ENCODE assay signal across 1 cellular context in genomic region chr12:30763053-30763452, GRCh38.
TF ChIP-seq lines count a peak whose summit lies in the region.

No MANE protein-coding gene starts in this region.

TF ChIP-seq in K562, 482 proteins besides CTCF, POLR2A, EP300 and RAD21 (continued from another document and continues in another):
- TF ChIP-seq ZNF408 (CRISPR knock-in tag; IDR thresholded peaks at IDR 0.05; ENCODE audit: low read depth), result no peak
- no peak for TF ChIP-seq ARID3B (CRISPR knock-in tag; IDR thresholded peaks at IDR 0.05; ENCODE audit: borderline replicate concordance)
- no peak for TF ChIP-seq TSHZ1 (CRISPR knock-in tag; IDR thresholded peaks at IDR 0.05)
- no peak for TF ChIP-seq GTF2B (IDR thresholded peaks at IDR 0.05; ENCODE audit: extremely low read depth, insufficient read length)
- TF ChIP-seq ZNF282 (CRISPR knock-in tag; IDR thresholded peaks at IDR 0.05), result no peak
- TF ChIP-seq HCFC1 (IDR thresholded peaks at IDR 0.05; ENCODE audit: low read depth, low read length), result no peak
- TF ChIP-seq CCNT2 (IDR thresholded peaks at IDR 0.05; ENCODE audit: borderline replicate concordance, extremely low read depth, insufficient read length, low read depth, low read length), result no peak
- TF ChIP-seq RBM22 (IDR thresholded peaks at IDR 0.05; ENCODE audit: low read depth, low read length, poor library complexity, severe bottlenecking), result no peak
- TF ChIP-seq U2AF1 (optimal IDR thresholded peaks at IDR 0.05; ENCODE audit: low read depth, low read length), result no peak
- TF ChIP-seq ZNF518B (CRISPR knock-in tag; IDR thresholded peaks at IDR 0.05), result no peak
- TF ChIP-seq NFE2 (IDR thresholded peaks at IDR 0.05; ENCODE audit: low read depth), result no peak
- TF ChIP-seq BRD9 (IDR thresholded peaks at IDR 0.05; ENCODE audit: low read depth, partially characterized antibody), result no peak
- TF ChIP-seq PCBP2 (IDR thresholded peaks at IDR 0.05; ENCODE audit: low read depth, low read length, poor library complexity, severe bottlenecking), result no peak
- TF ChIP-seq NR1H2 (CRISPR knock-in tag; IDR thresholded peaks at IDR 0.05), result no peak
- no peak for TF ChIP-seq POLR3G (IDR thresholded peaks at IDR 0.05; ENCODE audit: extremely low read depth, insufficient read length, insufficient replicate concordance)
- no peak for TF ChIP-seq KLF1 (tag; IDR thresholded peaks at IDR 0.05)
- TF ChIP-seq ZNF324 (CRISPR knock-in tag; IDR thresholded peaks at IDR 0.05), result no peak
- TF ChIP-seq BDP1 (IDR thresholded peaks at IDR 0.05; ENCODE audit: insufficient read depth, insufficient read length), result no peak
- no peak for TF ChIP-seq ZNF124 (CRISPR knock-in tag; IDR thresholded peaks at IDR 0.05)
- no peak for TF ChIP-seq TAF7 (tag; IDR thresholded peaks at IDR 0.05)
- TF ChIP-seq TEAD4 (IDR thresholded peaks at IDR 0.05; ENCODE audit: low read length), result peak; percentile 89
- no peak for TF ChIP-seq TEAD4 (CRISPR knock-in tag; IDR thresholded peaks at IDR 0.05; ENCODE audit: borderline replicate concordance)
- TF ChIP-seq SAP30 (IDR thresholded peaks at IDR 0.05; ENCODE audit: borderline replicate concordance, insufficient read depth, low read depth, low read length, poor library complexity, severe bottlenecking), result no peak
- TF ChIP-seq ZNF592 (IDR thresholded peaks at IDR 0.05), result 0 out of 2 replicates have a peak, but pooled peaks have one; percentile 19
- no peak for TF ChIP-seq HDAC8 (tag; IDR thresholded peaks at IDR 0.05)
- no peak for TF ChIP-seq ZFP30 (CRISPR knock-in tag; IDR thresholded peaks at IDR 0.05; ENCODE audit: borderline replicate concordance)
- no peak for TF ChIP-seq DMBX1 (CRISPR knock-in tag; IDR thresholded peaks at IDR 0.05; ENCODE audit: borderline replicate concordance)
- TF ChIP-seq BHLHE40 (IDR thresholded peaks at IDR 0.05; ENCODE audit: low read length), result peak; percentile 28; the same call in 1 of the 2 replicates
- TF ChIP-seq MITF (IDR thresholded peaks at IDR 0.05), result no peak
- no peak for TF ChIP-seq FOSL1 (tag; conservative IDR thresholded peaks at IDR 0.05)
- TF ChIP-seq NR0B1 (IDR thresholded peaks at IDR 0.05; ENCODE audit: partially characterized antibody), result no peak
- no peak for TF ChIP-seq PYGO2 (tag; IDR thresholded peaks at IDR 0.05)
- no peak for TF ChIP-seq ZNF23 (CRISPR knock-in tag; IDR thresholded peaks at IDR 0.05)
- no peak for TF ChIP-seq FIP1L1 (IDR thresholded peaks at IDR 0.05; ENCODE audit: low read depth, low read length, poor library complexity, severe bottlenecking)
- no peak for TF ChIP-seq SNAPC5 (CRISPR knock-in tag; IDR thresholded peaks at IDR 0.05)
- TF ChIP-seq DIDO1 (tag; IDR thresholded peaks at IDR 0.05; ENCODE audit: low read depth), result no peak
- no peak for TF ChIP-seq CHD4 (IDR thresholded peaks at IDR 0.05; ENCODE audit: insufficient read depth, insufficient replicate concordance, low read depth, low read length, poor library complexity, severe bottlenecking)
- TF ChIP-seq SAFB2 (IDR thresholded peaks at IDR 0.05; ENCODE audit: borderline replicate concordance, low read depth, low read length, severe bottlenecking), result no peak
- no peak for TF ChIP-seq ELF2 (CRISPR knock-in tag; IDR thresholded peaks at IDR 0.05)
- no peak for TF ChIP-seq ZNF143 (CRISPR knock-in tag; IDR thresholded peaks at IDR 0.05)
- TF ChIP-seq DNMT1 (IDR thresholded peaks at IDR 0.05), result no peak
- TF ChIP-seq AFF4 (CRISPR knock-in tag; IDR thresholded peaks at IDR 0.05), result no peak
- TF ChIP-seq ZNF263 (CRISPR knock-in tag; IDR thresholded peaks at IDR 0.05; ENCODE audit: borderline replicate concordance), result no peak
